In the genomic region with DNA sequence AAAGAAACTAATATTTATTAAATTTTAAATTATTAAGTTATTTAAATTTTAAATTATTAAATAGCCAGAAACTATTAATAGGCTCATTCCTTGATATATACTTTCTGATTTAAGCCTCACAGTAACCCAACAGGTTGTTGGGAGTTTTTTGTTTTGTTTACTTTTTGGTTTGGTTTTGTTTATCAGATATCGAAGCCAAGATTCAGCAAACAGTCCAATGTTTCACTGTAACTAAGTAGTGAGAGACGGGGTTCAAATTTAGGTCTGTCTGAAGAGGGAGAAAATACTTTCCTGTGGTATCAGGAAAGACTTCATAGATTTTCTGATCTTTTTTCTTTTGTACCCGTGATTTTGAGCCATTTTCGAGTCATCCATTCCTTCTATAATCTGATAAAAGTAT, we compare ENCODE assay signal across 27 cellular contexts. TPM values are rescaled to one million over a fixed set of nuclear protein-coding genes. Genes with fewer than 3 reads are reported as not detected.
"Had no signal": no experiment of that assay in that cellular context is flagged by ENCODE, and none has a peak within 500 bp of the region (broad histone marks: within the 10 kb centered on the region; RNA-seq: fewer than 3 reads in every experiment).

No MANE protein-coding gene starts in this region.

- H3K27ac ChIP-seq: stomach, suprapubic skin, testis, thoracic aorta, thyroid gland, tibial artery, tibial nerve, transverse colon, upper lobe of left lung, upper lobe of right lung, uterus, vagina had no signal

- H3K36me3 ChIP-seq: stomach, suprapubic skin, thoracic aorta, thyroid gland, transverse colon, upper lobe of left lung, upper lobe of right lung, uterus, vagina had no signal

- H3K4me3 ChIP-seq: stomach, suprapubic skin, testis, thoracic aorta, thyroid gland, tibial artery, tibial nerve, transverse colon, upper lobe of left lung, upper lobe of right lung, uterus, vagina had no signal

- H3K9me3 ChIP-seq: stomach, suprapubic skin, testis, thoracic aorta, thyroid gland, tibial artery, tibial nerve, transverse colon, upper lobe of left lung, upper lobe of right lung, uterus, vagina had no signal

- ATAC-seq: stimulated activated effector memory CD8-positive, alpha-beta T cell treated with anti-CD3 and anti-CD28 coated beads, Interleukin-12 subunit alpha, Interleukin-12 subunit beta, amount 100 ng/mL, for 72 hours; stimulated activated memory B cell treated with anti-CD40 and anti-IgM and Interleukin-4, amounts not matched to agents 10 μg/mL and 1 μg/mL and 100 μg/mL, for 72 hours; stimulated activated naive B cell treated with anti-CD40 and anti-IgM and Interleukin-4, amounts not matched to agents 10 μg/mL and 1 μg/mL and 100 μg/mL, for 72 hours; stimulated activated naive CD8-positive, alpha-beta T cell treated with anti-CD3 and anti-CD28 coated beads, Interleukin-15, amount 100 ng/mL, for 72 hours; stimulated activated naive CD8-positive, alpha-beta T cell treated with anti-CD3 and anti-CD28 coated beads, Interleukin-15, Interleukin-2, amounts not matched to agents 100 U/mL and 50 U/mL, for 24 hours; upper lobe of right lung had no signal

- DNase-seq: stimulated activated CD4-positive, alpha-beta T cell treated with anti-CD3 and anti-CD28 coated beads, Interleukin-2, amount 100 ng/mL, for 48 hours; stimulated activated CD4-positive, alpha-beta T cell treated with anti-CD3 and anti-CD28 coated beads, Interleukin-4, amount 100 ng/mL, for 1 hour; stimulated activated CD4-positive, alpha-beta T cell treated with anti-CD3 and anti-CD28 coated beads, Interleukin-4, amount 100 ng/mL, for 24 hours; stimulated activated CD4-positive, alpha-beta T cell treated with anti-CD3 and anti-CD28 coated beads, Interleukin-4, amount 100 ng/mL, for 4 hours; stimulated activated CD8-positive, alpha-beta memory T cell treated with anti-CD3 and anti-CD28 coated beads, Interleukin-4, amount 100 ng/mL, for 48 hours; stimulated activated naive B cell treated with anti-CD40 and anti-IgM and Interleukin-4, amounts not matched to agents 10 μg/mL and 1 μg/mL and 100 μg/mL, for 72 hours; stimulated activated naive CD4-positive, alpha-beta T cell; stimulated activated naive CD4-positive, alpha-beta T cell treated with Interleukin-2 at 50 U/mL for 16 hours; stimulated activated naive CD8-positive, alpha-beta T cell treated with anti-CD3 and anti-CD28 coated beads, Interleukin-15, amount 100 ng/mL, for 72 hours; stimulated activated naive CD8-positive, alpha-beta T cell treated with anti-CD3 and anti-CD28 coated beads, Interleukin-15, Interleukin-2, amounts not matched to agents 100 U/mL and 50 U/mL, for 24 hours; stomach; substantia nigra; testis; thyroid gland; tibial artery; transverse colon; trophoblast cell; upper lobe of left lung; upper lobe of right lung; uterus had no signal

- FAIRE-seq: urothelium cell line had no signal

- H3K4me1 ChIP-seq: stomach, suprapubic skin, testis, thyroid gland, tibial artery, tibial nerve, transverse colon, upper lobe of left lung, upper lobe of right lung, uterus, vagina had no signal

- H3K27me3 ChIP-seq: stomach, suprapubic skin, testis, thyroid gland, tibial artery, tibial nerve, transverse colon, upper lobe of left lung, uterus, vagina had no signal

RNA-seq across cellular contexts. Expression of a gene that starts 54.2 kb away (rescaled TPM):
- total RNA-seq: vagina had no signal
- polyA plus RNA-seq: stomach had no signal
